33 cellular contexts compared by ENCODE assay signal in genomic region chr19:32916969-32917611, GRCh38. TPM values are rescaled to one million over a fixed set of nuclear protein-coding genes. Genes with fewer than 3 reads are reported as not detected.
DNase-seq lines count a peak whose midpoint lies in the region; ATAC-seq, FAIRE-seq and TF ChIP-seq lines count a peak whose summit lies in the region.
"Had no signal": no experiment of that assay in that cellular context is flagged by ENCODE, and none has a peak within 500 bp of the region (broad histone marks: within the 10 kb centered on the region; RNA-seq: fewer than 3 reads in every experiment).

No MANE protein-coding gene starts in this region.

- peaks cover 2% of the 10 kb centered on the region for H3K4me1 Mint-ChIP-seq in T-helper 17 cell
- H3K4me1 Mint-ChIP-seq: activated CD4-positive, alpha-beta memory T cell treated with anti-CD3 and anti-CD28 coated beads, Interleukin-2, amount 10 ng/mL, durations not matched to agents 7 days and 5 days; neural crest cell had no signal

- no peak for TF ChIP-seq RAD21 in A549 (conservative IDR thresholded peaks at IDR 0.05 in 1 of 2, IDR thresholded peaks at IDR 0.05 in 1 of 2)

- H3K9me3 ChIP-seq in A549, result no peaks in the 10 kb centered on the region
- H3K9me3 ChIP-seq in T-helper 17 cell (ENCODE audit: control insufficient read depth, low read length, poor library complexity, severe bottlenecking), result no peaks in the 10 kb centered on the region
- H3K9me3 ChIP-seq in spleen, result no peaks in the 10 kb centered on the region
- H3K9me3 ChIP-seq: body of pancreas, sigmoid colon, vagina had no signal

- H3K36me3 ChIP-seq in spleen, result peaks cover 0 to 85% (median 23%) of the 10 kb centered on the region in 6 donors

- H3K27ac Mint-ChIP-seq in T-helper 17 cell, result peak overlapping the region; percentile 57
- H3K27ac Mint-ChIP-seq: activated CD4-positive, alpha-beta memory T cell treated with anti-CD3 and anti-CD28 coated beads, Interleukin-2, amount 10 ng/mL, durations not matched to agents 7 days and 5 days; stimulated activated naive CD8-positive, alpha-beta T cell treated with anti-CD3 and anti-CD28 coated beads, Interleukin-15, Interleukin-2, amounts not matched to agents 100 ng/mL and 50 ng/mL, for 24 hours had no signal

- no peak overlapping the region for H3K4me3 Mint-ChIP-seq in T-helper 17 cell
- H3K4me3 Mint-ChIP-seq: activated CD4-positive, alpha-beta memory T cell treated with anti-CD3 and anti-CD28 coated beads, Interleukin-2, amount 10 ng/mL, durations not matched to agents 7 days and 5 days; neural crest cell; stimulated activated naive CD8-positive, alpha-beta T cell treated with anti-CD3 and anti-CD28 coated beads, Interleukin-15, Interleukin-2, amounts not matched to agents 100 ng/mL and 50 ng/mL, for 24 hours had no signal

- DNase-seq in A549 (ENCODE audit: low read depth in 1 of 2, low spot score in 1 of 2) (no peak), Caki2 (ENCODE audit: low read depth) (peak; percentile 10), T-helper 17 cell (no peak), glomerular endothelial cell (ENCODE audit: extremely low read depth, low read depth, low spot score) (peak; percentile 12), spleen (no peak), NCI-H345 treated with DMSO at 0.1 percent for 48 hours (lab: John Stamatoyannopoulos, UW; ENCODE audit: unreplicated experiment) (no peak), medulla oblongata (ENCODE audit: extremely low spot score) (no peak)
- DNase-seq: activated CD4-positive, alpha-beta memory T cell treated with anti-CD3 and anti-CD28 coated beads, Interleukin-2, amount 10 ng/mL, durations not matched to agents 7 days and 5 days; activated CD4-positive, CD25-positive, alpha-beta regulatory T cell; activated gamma-delta T cell; activated T-cell treated with anti-CD3 and anti-CD28 coated beads for 4 hours; body of pancreas; effector memory CD4-positive, alpha-beta T cell; Kasumi-1; NCI-H1105; NCI-H2081; NCI-H446; PC-3; posterior cingulate gyrus; Right ventricle myocardium superior; sigmoid colon; stimulated activated CD4-positive, alpha-beta T cell treated with anti-CD3 and anti-CD28 coated beads, Interleukin-15, amount 100 ng/mL, for 24 hours; T1000 had no signal

- ATAC-seq in A549, result no peak
- ATAC-seq in T-helper 17 cell, result no peak
- no peak for ATAC-seq in GM18511 (IDR thresholded peaks at IDR 0.05; ENCODE audit: unreplicated experiment)
- ATAC-seq: body of pancreas, esophagus mucosa, PC-3 had no signal

- FAIRE-seq in A549 (lab: Jason Lieb, UNC), result peak; percentile 7
- FAIRE-seq: D721Med, frontal cortex had no signal

- no peaks in the 10 kb centered on the region for H3K27me3 Mint-ChIP-seq in T-helper 17 cell
- H3K27me3 Mint-ChIP-seq: activated CD4-positive, alpha-beta memory T cell treated with anti-CD3 and anti-CD28 coated beads, Interleukin-2, amount 10 ng/mL, durations not matched to agents 7 days and 5 days; stimulated activated naive CD8-positive, alpha-beta T cell treated with anti-CD3 and anti-CD28 coated beads, Interleukin-15, Interleukin-2, amounts not matched to agents 100 ng/mL and 50 ng/mL, for 24 hours had no signal

- H3K36me3 Mint-ChIP-seq in T-helper 17 cell (ENCODE audit: low read depth), result no peaks in the 10 kb centered on the region

- CTCF ChIA-PET in A549 (lab: Yijun Ruan, JAX), result interaction anchor here (1.2 to 2.0 kb wide), 2 partner anchors 8 to 11 kb away, joined by 3 to 6 read pairs; no protein-coding TSS in a partner anchor

- H3K27ac ChIP-seq in A549 (no peak overlapping the region), spleen (no peak overlapping the region)
- H3K27ac ChIP-seq: body of pancreas, C4-2B, sigmoid colon, vagina had no signal

- TF ChIP-seq CTCF in A549 (IDR thresholded peaks at IDR 0.05) (no peak), spleen (IDR thresholded peaks at IDR 0.05 in 8 of 11, conservative IDR thresholded peaks at IDR 0.05 in 3 of 11) (no peak)

- TF ChIP-seq EP300 in A549 (IDR thresholded peaks at IDR 0.05), result no peak

- POLR2A ChIA-PET in A549 (lab: Yijun Ruan, JAX), result no interaction called here

- TF ChIP-seq POLR2A in A549 (IDR thresholded peaks at IDR 0.05; ENCODE audit: low read length) (no peak), spleen (IDR thresholded peaks at IDR 0.05) (no peak)

- intact Hi-C loops in spleen (cut with DNase I; ENCODE audit: low total_unique reads), result no loop called here

- no peaks in the 10 kb centered on the region for H3K27me3 ChIP-seq in spleen (replicated peaks in 1 of 7)
- H3K27me3 ChIP-seq: body of pancreas, sigmoid colon, vagina had no signal

- H3K4me3 ChIP-seq in A549, result no peak overlapping the region
- H3K4me3 ChIP-seq in spleen, result no peak overlapping the region
- H3K4me3 ChIP-seq: body of pancreas, sigmoid colon, vagina had no signal

- H3K4me1 ChIP-seq in A549 (no peaks in the 10 kb centered on the region), spleen (peaks cover 0 to 4% (median 0%) of the 10 kb centered on the region in 6 donors)
- H3K4me1 ChIP-seq: body of pancreas, sigmoid colon, vagina had no signal

- 50% methylated on average over 4 of the region's 4 CpGs for WGBS in A549 (ENCODE audit: missing lambda C conversion rate)
- WGBS in spleen, 5 donors, result 46 to 69% (median 46%) methylated on average over 3 to 4 of the region's 4 CpGs

- in situ Hi-C loops in Caki2 (cut with HindIII; ENCODE audit: low pct_unique_long_range_greater_than_20kb, low sequenced_read_pairs), result no loop called here

- H3K4me2 ChIP-seq in A549, result no peak overlapping the region

TF ChIP-seq in A549, 52 proteins besides CTCF, POLR2A, EP300 and RAD21:
- TF ChIP-seq ZC3H11A (IDR thresholded peaks at IDR 0.05) (no peak), HOXA7 (CRISPR knock-in tag; IDR thresholded peaks at IDR 0.05) (no peak), KDM1A (IDR thresholded peaks at IDR 0.05; ENCODE audit: low read depth) (no peak), FOXS1 (CRISPR knock-in tag; IDR thresholded peaks at IDR 0.05) (no peak), EHMT2 (IDR thresholded peaks at IDR 0.05; ENCODE audit: low read depth) (no peak), REST (IDR thresholded peaks at IDR 0.05) (no peak), JUN (IDR thresholded peaks at IDR 0.05) (no peak)

RNA-seq across cellular contexts. Expression of gene SLC7A9, which starts 47.5 kb away (rescaled TPM):
- polyA plus RNA-seq in A549 (2011; rRNA removed) (0.50 and 1.3 TPM in 2 replicates), A549 (2017; fragmentation: RNase III; extraction: RNeasy Plus Mini Kit Qiagen cat#74134 plus additional on column Dnase treatment) (0.54 to 0.62 TPM (median 0.62 TPM) in 3 replicates), spleen (under 1 TPM; 0.19 to 0.44 (median 0.43) TPM)
- 0.29 and 0.48 TPM in 2 replicates for polyA plus RNA-seq in A549 (2012; cell fraction: cytosol; rRNA removed)
- polyA plus RNA-seq in A549 (2012; cell fraction: nucleus; rRNA removed), result 2.5 and 2.8 TPM in 2 replicates
- polyA minus RNA-seq in A549 (2011; rRNA and poly(A)+ RNA removed), result 0.74 and 1.0 TPM in 2 replicates
- 0.52 TPM in 1 of 2 replicates, not detected in the other for total RNA-seq in Caki2 (2014; rRNA removed; shearing (Covaris generic); ENCODE audit: low replicate concordance)
- total RNA-seq in T-helper 17 cell (under 1 TPM in 1 of 2 donors, not detected in 1; 0.30 TPM), glomerular endothelial cell (not detected in 2 replicates), spleen (1 to 10 TPM in 1 of 7 donors, under 1 TPM in 2, not detected in 4; 0.13 to 1.1 (median 0.52) TPM)
- total RNA-seq: body of pancreas, HT1080, PC-3, Right ventricle myocardium superior, vagina had no signal
- polyA plus RNA-seq: AG04450 had no signal

RNA-seq across cellular contexts. Expression of gene CEP89, which starts 54.7 kb away (rescaled TPM):
- polyA plus RNA-seq in A549 (2011; rRNA removed) (31.5 and 45.3 TPM in 2 replicates), A549 (2017; fragmentation: RNase III; extraction: RNeasy Plus Mini Kit Qiagen cat#74134 plus additional on column Dnase treatment) (38.4 to 42.2 TPM (median 41.3 TPM) in 3 replicates), spleen (1 to 10 TPM; 5.9 to 9.0 (median 8.1) TPM)
- polyA plus RNA-seq in A549 (2012; cell fraction: cytosol; rRNA removed), result 41.5 and 44.3 TPM in 2 replicates
- 50.8 and 61.9 TPM in 2 replicates for polyA plus RNA-seq in A549 (2012; cell fraction: nucleus; rRNA removed)
- polyA minus RNA-seq in A549 (2011; rRNA and poly(A)+ RNA removed), result 65.3 and 74.0 TPM in 2 replicates
- 22.3 and 26.1 TPM in 2 replicates for total RNA-seq in Caki2 (2014; rRNA removed; shearing (Covaris generic); ENCODE audit: low replicate concordance)
- total RNA-seq in T-helper 17 cell (1 to 10 TPM; 9.5 to 9.8 TPM), glomerular endothelial cell (24.5 and 25.8 TPM in 2 replicates), spleen (10 to 100 TPM in 6 of 7 donors, 1 to 10 TPM in 1; 7.0 to 16.0 (median 11.9) TPM)

RNA-seq across cellular contexts. Expression of gene FAAP24, which starts 55.0 kb away (rescaled TPM):
- polyA plus RNA-seq in A549 (2011; rRNA removed) (14.4 and 15.9 TPM in 2 replicates), A549 (2017; fragmentation: RNase III; extraction: RNeasy Plus Mini Kit Qiagen cat#74134 plus additional on column Dnase treatment) (14.2 to 15.1 TPM (median 15.0 TPM) in 3 replicates), spleen (1 to 10 TPM; 1.8 to 2.6 (median 2.2) TPM)
- polyA plus RNA-seq in A549 (2012; cell fraction: cytosol; rRNA removed), result 13.1 and 15.9 TPM in 2 replicates
- 4.0 and 4.4 TPM in 2 replicates for polyA plus RNA-seq in A549 (2012; cell fraction: nucleus; rRNA removed)
- polyA minus RNA-seq in A549 (2011; rRNA and poly(A)+ RNA removed), result 10.1 and 14.6 TPM in 2 replicates
- 6.7 and 22.0 TPM in 2 replicates for total RNA-seq in Caki2 (2014; rRNA removed; shearing (Covaris generic); ENCODE audit: low replicate concordance)
- total RNA-seq in T-helper 17 cell (1 to 10 TPM; 2.1 to 2.2 TPM), glomerular endothelial cell (1.6 and 1.9 TPM in 2 replicates), spleen (1 to 10 TPM; 1.3 to 5.1 (median 2.9) TPM)

Comparison
In these comparisons a context has a peak if more than half of its experiments do, and no peak if none do; other contexts are left out.
1. DNase-seq: peak in Caki2 (single experiment) and glomerular endothelial cell (single experiment); none in A549 (0 of 2), T-helper 17 cell (0 of 3), spleen (single experiment), NCI-H345 treated with DMSO at 0.1 percent for 48 hours (single experiment) and medulla oblongata (single experiment).